1 cellular context compared by ENCODE assay signal in the genomic region with DNA sequence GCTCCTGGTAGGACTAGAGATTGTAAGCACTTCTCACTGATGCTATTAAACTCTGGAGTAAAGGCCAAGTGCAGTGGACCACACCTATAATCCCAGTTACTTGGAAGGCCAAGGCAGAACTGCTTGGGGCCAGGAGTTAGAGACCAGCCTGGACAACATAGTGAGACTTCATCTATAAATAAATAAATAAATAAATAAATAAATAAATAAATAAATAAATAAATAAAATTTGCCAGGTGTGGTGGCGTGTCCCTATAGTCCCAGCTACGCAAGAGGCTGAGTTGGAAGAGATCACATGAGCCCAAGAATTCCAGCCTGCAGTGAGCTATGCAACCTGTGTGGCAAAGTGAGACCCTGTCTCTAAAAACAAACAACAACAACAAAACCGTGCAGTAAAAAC.
TF ChIP-seq lines count a peak whose summit lies in the region.

No MANE protein-coding gene starts in this region.

TF ChIP-seq in HEK293, 187 proteins besides CTCF, POLR2A, EP300 and RAD21 (continued from another document):
- TF ChIP-seq ZNF426 (tag by site-specific recombination; IDR thresholded peaks at IDR 0.05) (peak; percentile 67), ZBTB21 (tag by site-specific recombination; IDR thresholded peaks at IDR 0.05) (no peak; the same call in 1 of the 2 replicates), ZNF654 (tag by site-specific recombination; IDR thresholded peaks at IDR 0.05; ENCODE audit: low read depth) (peak; percentile 22; the same call in 1 of the 2 replicates), ZNF140 (tag by site-specific recombination; IDR thresholded peaks at IDR 0.05) (0 out of 2 replicates have a peak, but pooled peaks have one; percentile 24), ZNF555 (tag by site-specific recombination; conservative IDR thresholded peaks at IDR 0.05) (peak; percentile 35), ZNF610 (tag by site-specific recombination; IDR thresholded peaks at IDR 0.05; ENCODE audit: borderline replicate concordance) (no peak), ZNF623 (tag by site-specific recombination; IDR thresholded peaks at IDR 0.05) (peak; percentile 38), FEZF1 (tag by site-specific recombination; IDR thresholded peaks at IDR 0.05) (no peak), ZNF558 (tag by site-specific recombination; IDR thresholded peaks at IDR 0.05) (no peak), ZNF843 (tag by site-specific recombination; IDR thresholded peaks at IDR 0.05) (no peak), ZNF274 (IDR thresholded peaks at IDR 0.05; ENCODE audit: low read length) (no peak), ZNF274 (tag by site-specific recombination; IDR thresholded peaks at IDR 0.05; ENCODE audit: borderline replicate concordance) (no peak), ZNF302 (tag by site-specific recombination; IDR thresholded peaks at IDR 0.05; ENCODE audit: low read depth) (no peak), ZNF266 (tag by site-specific recombination; IDR thresholded peaks at IDR 0.05; ENCODE audit: low read depth) (peak; percentile 18; the same call in 1 of the 2 replicates), ZBTB8A (tag by site-specific recombination; IDR thresholded peaks at IDR 0.05) (peak; percentile 54; the same call in 1 of the 2 replicates), SCRT1 (tag by site-specific recombination; IDR thresholded peaks at IDR 0.05; ENCODE audit: borderline replicate concordance) (no peak), MZF1 (tag by site-specific recombination; IDR thresholded peaks at IDR 0.05; ENCODE audit: borderline replicate concordance) (no peak), ZNF423 (tag by site-specific recombination; IDR thresholded peaks at IDR 0.05) (no peak)
- TF ChIP-seq, protein P1, sequence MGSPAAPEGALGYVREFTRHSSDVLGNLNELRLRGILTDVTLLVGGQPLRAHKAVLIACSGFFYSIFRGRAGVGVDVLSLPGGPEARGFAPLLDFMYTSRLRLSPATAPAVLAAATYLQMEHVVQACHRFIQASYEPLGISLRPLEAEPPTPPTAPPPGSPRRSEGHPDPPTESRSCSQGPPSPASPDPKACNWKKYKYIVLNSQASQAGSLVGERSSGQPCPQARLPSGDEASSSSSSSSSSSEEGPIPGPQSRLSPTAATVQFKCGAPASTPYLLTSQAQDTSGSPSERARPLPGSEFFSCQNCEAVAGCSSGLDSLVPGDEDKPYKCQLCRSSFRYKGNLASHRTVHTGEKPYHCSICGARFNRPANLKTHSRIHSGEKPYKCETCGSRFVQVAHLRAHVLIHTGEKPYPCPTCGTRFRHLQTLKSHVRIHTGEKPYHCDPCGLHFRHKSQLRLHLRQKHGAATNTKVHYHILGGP (tag by site-specific recombination; IDR thresholded peaks at IDR 0.05) = no peak
- TF ChIP-seq, protein P2, sequence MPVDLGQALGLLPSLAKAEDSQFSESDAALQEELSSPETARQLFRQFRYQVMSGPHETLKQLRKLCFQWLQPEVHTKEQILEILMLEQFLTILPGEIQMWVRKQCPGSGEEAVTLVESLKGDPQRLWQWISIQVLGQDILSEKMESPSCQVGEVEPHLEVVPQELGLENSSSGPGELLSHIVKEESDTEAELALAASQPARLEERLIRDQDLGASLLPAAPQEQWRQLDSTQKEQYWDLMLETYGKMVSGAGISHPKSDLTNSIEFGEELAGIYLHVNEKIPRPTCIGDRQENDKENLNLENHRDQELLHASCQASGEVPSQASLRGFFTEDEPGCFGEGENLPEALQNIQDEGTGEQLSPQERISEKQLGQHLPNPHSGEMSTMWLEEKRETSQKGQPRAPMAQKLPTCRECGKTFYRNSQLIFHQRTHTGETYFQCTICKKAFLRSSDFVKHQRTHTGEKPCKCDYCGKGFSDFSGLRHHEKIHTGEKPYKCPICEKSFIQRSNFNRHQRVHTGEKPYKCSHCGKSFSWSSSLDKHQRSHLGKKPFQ (tag by site-specific recombination; IDR thresholded peaks at IDR 0.05) = no peak
- TF ChIP-seq, protein P3, sequence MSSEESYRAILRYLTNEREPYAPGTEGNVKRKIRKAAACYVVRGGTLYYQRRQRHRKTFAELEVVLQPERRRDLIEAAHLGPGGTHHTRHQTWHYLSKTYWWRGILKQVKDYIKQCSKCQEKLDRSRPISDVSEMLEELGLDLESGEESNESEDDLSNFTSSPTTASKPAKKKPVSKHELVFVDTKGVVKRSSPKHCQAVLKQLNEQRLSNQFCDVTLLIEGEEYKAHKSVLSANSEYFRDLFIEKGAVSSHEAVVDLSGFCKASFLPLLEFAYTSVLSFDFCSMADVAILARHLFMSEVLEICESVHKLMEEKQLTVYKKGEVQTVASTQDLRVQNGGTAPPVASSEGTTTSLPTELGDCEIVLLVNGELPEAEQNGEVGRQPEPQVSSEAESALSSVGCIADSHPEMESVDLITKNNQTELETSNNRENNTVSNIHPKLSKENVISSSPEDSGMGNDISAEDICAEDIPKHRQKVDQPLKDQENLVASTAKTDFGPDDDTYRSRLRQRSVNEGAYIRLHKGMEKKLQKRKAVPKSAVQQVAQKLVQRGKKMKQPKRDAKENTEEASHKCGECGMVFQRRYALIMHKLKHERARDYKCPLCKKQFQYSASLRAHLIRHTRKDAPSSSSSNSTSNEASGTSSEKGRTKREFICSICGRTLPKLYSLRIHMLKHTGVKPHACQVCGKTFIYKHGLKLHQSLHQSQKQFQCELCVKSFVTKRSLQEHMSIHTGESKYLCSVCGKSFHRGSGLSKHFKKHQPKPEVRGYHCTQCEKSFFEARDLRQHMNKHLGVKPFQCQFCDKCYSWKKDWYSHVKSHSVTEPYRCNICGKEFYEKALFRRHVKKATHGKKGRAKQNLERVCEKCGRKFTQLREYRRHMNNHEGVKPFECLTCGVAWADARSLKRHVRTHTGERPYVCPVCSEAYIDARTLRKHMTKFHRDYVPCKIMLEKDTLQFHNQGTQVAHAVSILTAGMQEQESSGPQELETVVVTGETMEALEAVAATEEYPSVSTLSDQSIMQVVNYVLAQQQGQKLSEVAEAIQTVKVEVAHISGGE (tag by site-specific recombination; conservative IDR thresholded peaks at IDR 0.05; ENCODE audit: low read depth) = peak; percentile 49; the same call in 1 of the 2 replicates
- TF ChIP-seq, protein P4, sequence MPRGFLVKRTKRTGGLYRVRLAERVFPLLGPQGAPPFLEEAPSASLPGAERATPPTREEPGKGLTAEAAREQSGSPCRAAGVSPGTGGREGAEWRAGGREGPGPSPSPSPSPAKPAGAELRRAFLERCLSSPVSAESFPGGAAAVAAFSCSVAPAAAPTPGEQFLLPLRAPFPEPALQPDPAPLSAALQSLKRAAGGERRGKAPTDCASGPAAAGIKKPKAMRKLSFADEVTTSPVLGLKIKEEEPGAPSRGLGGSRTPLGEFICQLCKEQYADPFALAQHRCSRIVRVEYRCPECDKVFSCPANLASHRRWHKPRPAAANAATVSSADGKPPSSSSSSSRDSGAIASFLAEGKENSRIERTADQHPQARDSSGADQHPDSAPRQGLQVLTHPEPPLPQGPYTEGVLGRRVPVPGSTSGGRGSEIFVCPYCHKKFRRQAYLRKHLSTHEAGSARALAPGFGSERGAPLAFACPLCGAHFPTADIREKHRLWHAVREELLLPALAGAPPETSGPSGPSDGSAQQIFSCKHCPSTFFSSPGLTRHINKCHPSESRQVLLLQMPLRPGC (tag by site-specific recombination; IDR thresholded peaks at IDR 0.05) = no peak
- TF ChIP-seq, protein P5, sequence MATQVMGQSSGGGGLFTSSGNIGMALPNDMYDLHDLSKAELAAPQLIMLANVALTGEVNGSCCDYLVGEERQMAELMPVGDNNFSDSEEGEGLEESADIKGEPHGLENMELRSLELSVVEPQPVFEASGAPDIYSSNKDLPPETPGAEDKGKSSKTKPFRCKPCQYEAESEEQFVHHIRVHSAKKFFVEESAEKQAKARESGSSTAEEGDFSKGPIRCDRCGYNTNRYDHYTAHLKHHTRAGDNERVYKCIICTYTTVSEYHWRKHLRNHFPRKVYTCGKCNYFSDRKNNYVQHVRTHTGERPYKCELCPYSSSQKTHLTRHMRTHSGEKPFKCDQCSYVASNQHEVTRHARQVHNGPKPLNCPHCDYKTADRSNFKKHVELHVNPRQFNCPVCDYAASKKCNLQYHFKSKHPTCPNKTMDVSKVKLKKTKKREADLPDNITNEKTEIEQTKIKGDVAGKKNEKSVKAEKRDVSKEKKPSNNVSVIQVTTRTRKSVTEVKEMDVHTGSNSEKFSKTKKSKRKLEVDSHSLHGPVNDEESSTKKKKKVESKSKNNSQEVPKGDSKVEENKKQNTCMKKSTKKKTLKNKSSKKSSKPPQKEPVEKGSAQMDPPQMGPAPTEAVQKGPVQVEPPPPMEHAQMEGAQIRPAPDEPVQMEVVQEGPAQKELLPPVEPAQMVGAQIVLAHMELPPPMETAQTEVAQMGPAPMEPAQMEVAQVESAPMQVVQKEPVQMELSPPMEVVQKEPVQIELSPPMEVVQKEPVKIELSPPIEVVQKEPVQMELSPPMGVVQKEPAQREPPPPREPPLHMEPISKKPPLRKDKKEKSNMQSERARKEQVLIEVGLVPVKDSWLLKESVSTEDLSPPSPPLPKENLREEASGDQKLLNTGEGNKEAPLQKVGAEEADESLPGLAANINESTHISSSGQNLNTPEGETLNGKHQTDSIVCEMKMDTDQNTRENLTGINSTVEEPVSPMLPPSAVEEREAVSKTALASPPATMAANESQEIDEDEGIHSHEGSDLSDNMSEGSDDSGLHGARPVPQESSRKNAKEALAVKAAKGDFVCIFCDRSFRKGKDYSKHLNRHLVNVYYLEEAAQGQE (tag by site-specific recombination; IDR thresholded peaks at IDR 0.05) = no peak
TF ChIP-seq in HEK293: peak in this region for 11.
